Comparison of ENCODE assay signal across 23 cellular contexts in genomic region chr15:28272587-28272986, GRCh38. TPM values are rescaled to one million over a fixed set of nuclear protein-coding genes. Genes with fewer than 3 reads are reported as not detected.
DNase-seq lines count a peak whose midpoint lies in the region; ATAC-seq, FAIRE-seq and TF ChIP-seq lines count a peak whose summit lies in the region.
"Had no signal": no experiment of that assay in that cellular context is flagged by ENCODE, and none has a peak within 500 bp of the region (broad histone marks: within the 10 kb centered on the region; RNA-seq: fewer than 3 reads in every experiment).

No MANE protein-coding gene starts in this region.

- DNase-seq in GM12891 (ENCODE audit: insufficient read length, low spot score) (no peak), T-helper 17 cell (no peak), amygdala (lab: John Stamatoyannopoulos, UW) (no peak)
- DNase-seq in CD4-positive, alpha-beta memory T cell, result no peak
- DNase-seq: CD4-positive, CD25-positive, alpha-beta regulatory T cell; CD8-positive, alpha-beta memory T cell; DMS 273 treated with DMSO at 0.1 percent for 48 hours; DMS79 treated with DMSO at 0.1 percent for 48 hours; GF-D8; H7; HCEC 1CT had no signal

- H3K27ac ChIP-seq in CD4-positive, alpha-beta memory T cell (ENCODE audit: low read depth, low read length), result no peak overlapping the region
- H3K27ac ChIP-seq: 22Rv1, BLaER1, C4-2B had no signal

- peaks cover 12% of the 10 kb centered on the region for H3K4me1 ChIP-seq in endocrine pancreas (ENCODE audit: control insufficient read depth, insufficient read depth, low read length)
- no peaks in the 10 kb centered on the region for H3K4me1 ChIP-seq in CD4-positive, alpha-beta memory T cell (ENCODE audit: insufficient read depth, low read length)

- no peaks in the 10 kb centered on the region for H3K9me3 ChIP-seq in T-helper 17 cell (ENCODE audit: control insufficient read depth, low read length, poor library complexity, severe bottlenecking)
- no peaks in the 10 kb centered on the region for H3K9me3 ChIP-seq in endocrine pancreas (ENCODE audit: control insufficient read depth, low read length)
- H3K9me3 ChIP-seq in CD4-positive, alpha-beta memory T cell (ENCODE audit: control insufficient read depth in 1 of 2, low read length in 2 of 2), result no peaks in the 10 kb centered on the region
- H3K9me3 ChIP-seq: BLaER1 had no signal

- H3K27me3 ChIP-seq in endocrine pancreas (ENCODE audit: control insufficient read depth, insufficient read depth, low read length), result no peaks in the 10 kb centered on the region
- H3K27me3 ChIP-seq in CD4-positive, alpha-beta memory T cell (ENCODE audit: insufficient read depth, low read length), result no peaks in the 10 kb centered on the region
- H3K27me3 ChIP-seq: BLaER1 had no signal

- H3K9ac ChIP-seq in endocrine pancreas (ENCODE audit: control insufficient read depth, insufficient read depth, low read length), result no peak overlapping the region
- H3K9ac ChIP-seq: BLaER1 had no signal

- no peak overlapping the region for H3K4me3 Mint-ChIP-seq in T-helper 17 cell
- H3K4me3 Mint-ChIP-seq in CD4-positive, alpha-beta memory T cell, result no peak overlapping the region
- H3K4me3 Mint-ChIP-seq: B cell; CD4-positive, CD25-positive, alpha-beta regulatory T cell; CD8-positive, alpha-beta memory T cell had no signal

- H3K36me3 Mint-ChIP-seq in T-helper 17 cell (ENCODE audit: low read depth), result peaks cover 10% of the 10 kb centered on the region
- H3K36me3 Mint-ChIP-seq in CD4-positive, alpha-beta memory T cell, result peaks cover 54 to 59% of the 10 kb centered on the region in 2 donors

- CTCF ChIA-PET in CD4-positive, alpha-beta memory T cell (lab: Charles Lee; ENCODE audit: partially characterized antibody), result no interaction called here

- no peak for TF ChIP-seq POLR2A in GM12891 (IDR thresholded peaks at IDR 0.05; ENCODE audit: low read depth, low read length)

- ATAC-seq in HG02870 (IDR thresholded peaks at IDR 0.05; ENCODE audit: unreplicated experiment) (peak; percentile 75), T-helper 17 cell (no peak), HG03442 (IDR thresholded peaks at IDR 0.05; ENCODE audit: unreplicated experiment) (no peak), GM21526 (IDR thresholded peaks at IDR 0.05; ENCODE audit: low FRiP score, unreplicated experiment) (no peak)

- H3K4me3 ChIP-seq in endocrine pancreas (ENCODE audit: control insufficient read depth, insufficient read depth, low read length), result peak overlapping the region; percentile 35
- no peak overlapping the region for H3K4me3 ChIP-seq in CD4-positive, alpha-beta memory T cell (ENCODE audit: low read length in 2 of 2)
- H3K4me3 ChIP-seq: BLaER1 had no signal

- FAIRE-seq in GM12891 (lab: Jason Lieb, UNC), result no peak
- FAIRE-seq: A204.1, D721Med, GM19239, H1 had no signal

- H3K27me3 Mint-ChIP-seq in T-helper 17 cell, result no peaks in the 10 kb centered on the region
- no peaks in the 10 kb centered on the region for H3K27me3 Mint-ChIP-seq in CD4-positive, alpha-beta memory T cell
- H3K27me3 Mint-ChIP-seq: B cell; CD4-positive, CD25-positive, alpha-beta regulatory T cell; CD8-positive, alpha-beta memory T cell had no signal

- H3K4me1 Mint-ChIP-seq in T-helper 17 cell, result peaks cover 2% of the 10 kb centered on the region
- H3K4me1 Mint-ChIP-seq in CD4-positive, alpha-beta memory T cell, result peaks cover 0 to 3% (median 1%) of the 10 kb centered on the region in 4 donors
- H3K4me1 Mint-ChIP-seq: B cell; CD8-positive, alpha-beta memory T cell had no signal

- H3K36me3 ChIP-seq in endocrine pancreas (ENCODE audit: control insufficient read depth, insufficient read depth, low read length), result no peaks in the 10 kb centered on the region
- peaks cover 36% of the 10 kb centered on the region for H3K36me3 ChIP-seq in CD4-positive, alpha-beta memory T cell (ENCODE audit: insufficient read depth, low read length)

- intact Hi-C loops in CD4-positive, alpha-beta memory T cell (cut with micrococcal nuclease), result no loop called here

- POLR2A ChIA-PET in CD4-positive, alpha-beta memory T cell (lab: Charles Lee; ENCODE audit: partially characterized antibody), result no interaction called here

- H3K27ac Mint-ChIP-seq in T-helper 17 cell, result peak overlapping the region; percentile 11
- no peak overlapping the region for H3K27ac Mint-ChIP-seq in CD4-positive, alpha-beta memory T cell
- H3K27ac Mint-ChIP-seq: B cell; CD4-positive, CD25-positive, alpha-beta regulatory T cell had no signal

- H3K9me3 Mint-ChIP-seq in CD4-positive, alpha-beta memory T cell, result no peaks in the 10 kb centered on the region
- H3K9me3 Mint-ChIP-seq: CD4-positive, CD25-positive, alpha-beta regulatory T cell; CD8-positive, alpha-beta memory T cell had no signal

TF ChIP-seq in GM12891, 5 proteins besides CTCF, POLR2A, EP300 and RAD21:
- TF ChIP-seq POLR2AphosphoS5 (IDR thresholded peaks at IDR 0.05; ENCODE audit: low read depth, low read length), result no peak
- TF ChIP-seq SPI1 (IDR thresholded peaks at IDR 0.05; ENCODE audit: low read depth, low read length), result peak; percentile 53
- TF ChIP-seq PAX5 (IDR thresholded peaks at IDR 0.05; ENCODE audit: insufficient read depth, low read length, severe bottlenecking), result no peak
- no peak for TF ChIP-seq POU2F2 (IDR thresholded peaks at IDR 0.05; ENCODE audit: low read depth, low read length)
- TF ChIP-seq TAF1 (IDR thresholded peaks at IDR 0.05; ENCODE audit: low read depth, low read length), result no peak

RNA-seq across cellular contexts. Expression of gene HERC2, which starts 49.4 kb away (rescaled TPM):
- polyA plus RNA-seq in GM12891 (2012; ENCODE audit: low read depth, missing spikeins), result 19.0 TPM
- total RNA-seq in T-helper 17 cell, result 10 to 100 TPM; 32.9 to 39.1 TPM
- total RNA-seq in CD4-positive, alpha-beta memory T cell, result 10 to 100 TPM; 48.5 to 55.1 TPM
- polyA plus RNA-seq in CD4-positive, alpha-beta memory T cell, result 1 to 10 TPM; 3.4 to 9.4 TPM
